In the genomic region with DNA sequence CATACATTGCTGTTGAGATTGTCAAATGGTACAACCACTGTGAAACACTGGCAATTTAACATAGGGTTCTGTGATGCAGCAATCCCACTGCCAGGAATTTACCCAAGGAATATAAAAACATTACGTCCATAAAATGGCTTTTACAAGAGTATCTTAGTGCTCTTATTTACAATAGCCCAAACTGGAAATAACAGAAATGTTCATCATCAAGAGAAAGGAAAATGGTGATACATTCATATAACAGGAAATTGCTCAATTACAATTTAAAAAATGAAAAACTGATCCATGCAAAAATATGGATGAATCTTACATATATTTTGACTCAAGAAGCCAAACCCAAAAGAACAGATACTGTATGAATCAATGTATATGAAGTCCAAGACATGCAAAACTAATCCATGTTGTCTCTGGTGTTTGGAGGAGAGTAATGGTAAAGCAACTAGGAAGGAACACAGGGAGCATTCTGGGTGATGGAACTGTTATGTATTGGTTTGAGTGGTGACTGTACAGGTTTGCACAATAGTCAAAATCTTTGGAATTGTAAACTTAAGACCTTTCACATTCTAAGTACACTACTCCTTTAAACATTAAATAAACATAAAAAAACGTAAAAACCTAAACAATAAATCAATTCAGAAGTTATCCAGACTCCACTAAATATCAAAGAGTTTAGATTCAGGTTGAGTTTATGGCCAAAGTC, we compare ENCODE assay signal across 18 cellular contexts.
"Had no signal": no experiment of that assay in that cellular context is flagged by ENCODE, and none has a peak within 500 bp of the region (broad histone marks: within the 10 kb centered on the region; RNA-seq: fewer than 3 reads in every experiment).

No MANE protein-coding gene starts in this region.

- H3K27me3 ChIP-seq: breast epithelium, right lobe of liver, testis had no signal

- H3K4me3 ChIP-seq: breast epithelium, prostate gland, right lobe of liver, testis had no signal

- H3K27ac ChIP-seq: breast epithelium, prostate gland, right lobe of liver, testis had no signal

- DNase-seq: activated CD4-positive, alpha-beta T cell treated with anti-CD3 and anti-CD28 coated beads for 1 hour; activated CD4-positive, alpha-beta T cell treated with anti-CD3 and anti-CD28 coated beads, Interleukin-2, amount 50 U/mL, for 48 hours; activated CD8-positive, alpha-beta memory T cell treated with anti-CD3 and anti-CD28 coated beads, Interleukin-2, amount 10 ng/mL, durations not matched to agents 7 days and 5 days; activated gamma-delta T cell; activated T-cell treated with anti-CD3 and anti-CD28 coated beads, Interleukin-2, amount 50 U/mL, for 48 hours; anterior cingulate cortex; glutamatergic neuron; left colon; natural killer cell; nucleus accumbens; right lobe of liver; stimulated activated CD4-positive, alpha-beta T cell treated with anti-CD3 and anti-CD28 coated beads, Interleukin-4, amount 100 ng/mL, for 1 hour; stimulated activated CD8-positive, alpha-beta memory T cell treated with anti-CD3 and anti-CD28 coated beads, Interleukin-4, amount 100 ng/mL, for 48 hours; stimulated activated naive CD8-positive, alpha-beta T cell treated with anti-CD3 and anti-CD28 coated beads, Interleukin-15, Interleukin-2, amounts not matched to agents 100 U/mL and 50 U/mL, for 24 hours; SW 1271; testis had no signal

- H3K9me3 ChIP-seq: breast epithelium, prostate gland, right lobe of liver, testis had no signal

- H3K4me1 ChIP-seq: breast epithelium, prostate gland, right lobe of liver had no signal

- H3K36me3 ChIP-seq: breast epithelium, prostate gland, right lobe of liver had no signal

- ATAC-seq: activated CD8-positive, alpha-beta memory T cell treated with anti-CD3 and anti-CD28 coated beads, Interleukin-2, amount 10 ng/mL, durations not matched to agents 7 days and 5 days; left colon; natural killer cell; right lobe of liver; stimulated activated naive CD8-positive, alpha-beta T cell treated with anti-CD3 and anti-CD28 coated beads, Interleukin-15, Interleukin-2, amounts not matched to agents 100 U/mL and 50 U/mL, for 24 hours had no signal
